ENCODE assay signal across 19 cellular contexts in the genomic region with DNA sequence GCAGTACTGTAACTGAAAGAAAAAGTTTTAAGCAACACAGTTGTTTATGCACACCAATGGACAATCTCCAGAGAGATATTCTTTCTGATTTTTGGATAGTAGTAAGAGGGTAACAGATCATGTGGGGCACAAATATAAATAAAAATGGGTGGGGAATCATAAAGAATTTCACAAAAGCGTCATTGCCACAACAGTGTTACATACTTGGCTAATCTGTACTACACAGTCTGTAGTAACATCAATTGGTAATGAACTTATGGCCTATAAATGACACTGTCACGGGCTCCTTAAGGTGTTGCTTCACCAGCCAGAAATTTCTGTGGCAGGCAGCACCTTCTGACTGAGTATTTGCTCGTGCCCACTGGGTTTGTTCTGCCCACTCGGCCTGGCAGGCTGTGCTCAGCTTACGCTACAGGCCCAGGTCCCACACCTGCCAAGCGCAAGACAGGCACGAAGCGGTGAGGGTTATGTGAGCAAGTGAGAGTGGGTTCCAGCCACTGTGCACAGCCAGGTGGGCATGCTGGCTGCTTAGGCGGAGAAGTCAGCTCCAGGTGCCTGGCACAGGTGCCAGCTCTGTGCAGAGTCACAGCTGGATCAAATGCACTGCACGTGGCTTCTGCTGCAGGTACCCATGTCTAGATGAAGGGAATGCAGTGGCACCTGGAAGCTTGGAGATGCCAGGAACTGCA.
"Had no signal": no experiment of that assay in that cellular context is flagged by ENCODE, and none has a peak within 500 bp of the region (broad histone marks: within the 10 kb centered on the region; RNA-seq: fewer than 3 reads in every experiment).

No MANE protein-coding gene starts in this region.

- H3K27me3 Mint-ChIP-seq: dendritic cell treated with granulocyte-macrophage colony-stimulating factor and Interleukin-4, amounts not matched to agents 40 ng/mL and 50 ng/mL, for 4 days; naive B cell; stimulated activated naive CD8-positive, alpha-beta T cell treated with anti-CD3 and anti-CD28 coated beads, Interleukin-15, Interleukin-2, amounts not matched to agents 100 ng/mL and 50 ng/mL, for 24 hours had no signal

- H3K27me3 ChIP-seq: esophagus squamous epithelium, gastroesophageal sphincter, pancreas, right lobe of liver, testis, tibial nerve had no signal

- H3K9me3 Mint-ChIP-seq: dendritic cell treated with granulocyte-macrophage colony-stimulating factor and Interleukin-4, amounts not matched to agents 40 ng/mL and 50 ng/mL, for 4 days; naive B cell; neural crest cell; stimulated activated naive CD8-positive, alpha-beta T cell treated with anti-CD3 and anti-CD28 coated beads, Interleukin-15, Interleukin-2, amounts not matched to agents 100 ng/mL and 50 ng/mL, for 24 hours had no signal

- H3K4me1 ChIP-seq: esophagus squamous epithelium, gastroesophageal sphincter, left ventricle myocardium inferior, pancreas, prostate gland, right lobe of liver, testis, tibial nerve had no signal

- H3K36me3 ChIP-seq: esophagus squamous epithelium, gastroesophageal sphincter, left ventricle myocardium inferior, pancreas, prostate gland, right lobe of liver, tibial nerve had no signal

- H3K4me3 Mint-ChIP-seq: dendritic cell treated with granulocyte-macrophage colony-stimulating factor and Interleukin-4, amounts not matched to agents 40 ng/mL and 50 ng/mL, for 4 days; naive B cell; neural crest cell; stimulated activated naive CD8-positive, alpha-beta T cell treated with anti-CD3 and anti-CD28 coated beads, Interleukin-15, Interleukin-2, amounts not matched to agents 100 ng/mL and 50 ng/mL, for 24 hours had no signal

- H3K9me3 ChIP-seq: esophagus squamous epithelium, gastroesophageal sphincter, left ventricle myocardium inferior, pancreas, prostate gland, right lobe of liver, testis, tibial nerve had no signal

- H3K27ac Mint-ChIP-seq: dendritic cell treated with granulocyte-macrophage colony-stimulating factor and Interleukin-4, amounts not matched to agents 40 ng/mL and 50 ng/mL, for 4 days; stimulated activated naive CD8-positive, alpha-beta T cell treated with anti-CD3 and anti-CD28 coated beads, Interleukin-15, Interleukin-2, amounts not matched to agents 100 ng/mL and 50 ng/mL, for 24 hours had no signal

- H3K4me3 ChIP-seq: esophagus squamous epithelium, gastroesophageal sphincter, left ventricle myocardium inferior, pancreas, prostate gland, right lobe of liver, testis, tibial nerve had no signal

- ATAC-seq: gastroesophageal sphincter, pancreas had no signal

- DNase-seq: cerebellar nuclear complex; esophagus squamous epithelium; foreskin fibroblast; glutamatergic neuron; islet precursor cell; left ventricle myocardium inferior; mesendoderm; naive B cell; nucleus accumbens; right lobe of liver; stimulated activated CD4-positive, alpha-beta T cell treated with anti-CD3 and anti-CD28 coated beads, Interleukin-12 subunit alpha, Interleukin-12 subunit beta, amount 100 ng/mL, for 4 hours; testis had no signal

- H3K4me1 Mint-ChIP-seq: naive B cell, neural crest cell had no signal

- H3K27ac ChIP-seq: esophagus squamous epithelium, gastroesophageal sphincter, left ventricle myocardium inferior, pancreas, prostate gland, right lobe of liver, testis, tibial nerve had no signal

- H3K36me3 Mint-ChIP-seq: naive B cell had no signal
